ENCODE assay signal across 1 cellular context in the genomic region with DNA sequence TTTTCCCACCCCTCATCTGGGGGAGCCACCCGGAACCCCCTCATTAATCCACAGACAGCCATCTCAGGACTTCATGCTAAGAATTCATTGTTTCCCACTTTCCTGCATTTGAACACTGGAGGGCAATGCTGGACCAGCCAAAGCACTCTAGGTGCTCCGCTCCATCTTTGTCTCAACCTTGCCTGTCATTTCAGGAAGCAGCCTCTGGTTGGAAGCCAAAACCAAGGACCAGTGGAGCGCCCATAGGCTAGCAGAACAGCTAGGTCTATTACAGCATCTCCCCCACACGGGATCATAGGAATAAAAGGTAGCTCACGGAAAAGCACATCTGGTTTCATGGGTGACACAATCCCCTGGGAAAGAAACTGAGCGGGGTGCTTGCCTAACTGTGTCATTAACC.
TF ChIP-seq lines count a peak whose summit lies in the region.

No MANE protein-coding gene starts in this region.

TF ChIP-seq in SK-N-SH treated with all-trans-retinoic acid at 6 μM for 48 hours, 23 proteins besides CTCF, POLR2A, EP300 and RAD21 (continued from another document):
- TF ChIP-seq TSHZ2 (CRISPR knock-in tag; IDR thresholded peaks at IDR 0.05) (no peak), RARB (CRISPR knock-in tag; IDR thresholded peaks at IDR 0.05) (no peak), ZNF565 (CRISPR knock-in tag; conservative IDR thresholded peaks at IDR 0.05; ENCODE audit: low read depth) (no peak), ISL1 (CRISPR knock-in tag; IDR thresholded peaks at IDR 0.05) (no peak), TOX (CRISPR knock-in tag; IDR thresholded peaks at IDR 0.05; ENCODE audit: borderline replicate concordance) (no peak), PPARA (CRISPR knock-in tag; IDR thresholded peaks at IDR 0.05; ENCODE audit: borderline replicate concordance) (no peak), ZFP30 (CRISPR knock-in tag; IDR thresholded peaks at IDR 0.05) (no peak), ZFP3 (CRISPR knock-in tag; IDR thresholded peaks at IDR 0.05) (no peak)
- TF ChIP-seq, protein P1, sequence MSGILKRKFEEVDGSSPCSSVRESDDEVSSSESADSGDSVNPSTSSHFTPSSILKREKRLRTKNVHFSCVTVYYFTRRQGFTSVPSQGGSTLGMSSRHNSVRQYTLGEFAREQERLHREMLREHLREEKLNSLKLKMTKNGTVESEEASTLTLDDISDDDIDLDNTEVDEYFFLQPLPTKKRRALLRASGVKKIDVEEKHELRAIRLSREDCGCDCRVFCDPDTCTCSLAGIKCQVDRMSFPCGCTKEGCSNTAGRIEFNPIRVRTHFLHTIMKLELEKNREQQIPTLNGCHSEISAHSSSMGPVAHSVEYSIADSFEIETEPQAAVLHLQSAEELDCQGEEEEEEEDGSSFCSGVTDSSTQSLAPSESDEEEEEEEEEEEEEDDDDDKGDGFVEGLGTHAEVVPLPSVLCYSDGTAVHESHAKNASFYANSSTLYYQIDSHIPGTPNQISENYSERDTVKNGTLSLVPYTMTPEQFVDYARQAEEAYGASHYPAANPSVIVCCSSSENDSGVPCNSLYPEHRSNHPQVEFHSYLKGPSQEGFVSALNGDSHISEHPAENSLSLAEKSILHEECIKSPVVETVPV (CRISPR knock-in tag; IDR thresholded peaks at IDR 0.05) = no peak
TF ChIP-seq in SK-N-SH treated with all-trans-retinoic acid at 6 μM for 48 hours: peak in this region for 0.
